1 cellular context compared by ENCODE assay signal in the genomic region with DNA sequence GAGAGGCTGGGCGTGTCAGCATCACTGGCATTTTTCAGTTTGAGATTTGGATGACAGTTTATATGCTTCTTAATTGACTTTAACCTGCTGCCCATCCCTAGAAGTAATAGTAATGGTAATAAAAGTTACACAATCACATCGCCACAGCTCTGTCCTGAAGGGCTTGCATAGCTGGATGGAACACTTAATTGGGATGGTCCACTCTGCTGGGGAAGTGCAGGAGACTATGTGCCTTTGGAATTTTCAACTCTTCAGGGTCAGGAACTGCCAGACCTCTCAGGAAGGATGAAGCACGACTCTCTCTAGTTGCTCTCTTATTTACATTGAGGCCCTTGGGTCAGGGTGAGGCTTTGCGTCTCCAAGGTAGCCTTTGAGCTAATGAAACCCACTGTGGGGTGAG.
TF ChIP-seq lines count a peak whose summit lies in the region.

No MANE protein-coding gene starts in this region.

TF ChIP-seq in SK-N-SH, 30 proteins besides CTCF, POLR2A, EP300 and RAD21 (continued from another document):
- TF ChIP-seq, protein P1, sequence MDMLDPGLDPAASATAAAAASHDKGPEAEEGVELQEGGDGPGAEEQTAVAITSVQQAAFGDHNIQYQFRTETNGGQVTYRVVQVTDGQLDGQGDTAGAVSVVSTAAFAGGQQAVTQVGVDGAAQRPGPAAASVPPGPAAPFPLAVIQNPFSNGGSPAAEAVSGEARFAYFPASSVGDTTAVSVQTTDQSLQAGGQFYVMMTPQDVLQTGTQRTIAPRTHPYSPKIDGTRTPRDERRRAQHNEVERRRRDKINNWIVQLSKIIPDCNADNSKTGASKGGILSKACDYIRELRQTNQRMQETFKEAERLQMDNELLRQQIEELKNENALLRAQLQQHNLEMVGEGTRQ (IDR thresholded peaks at IDR 0.05; ENCODE audit: borderline replicate concordance, low read depth, low read length): no peak
- TF ChIP-seq RFX5 (IDR thresholded peaks at IDR 0.05; ENCODE audit: low read length): no peak
- TF ChIP-seq RXRA (IDR thresholded peaks at IDR 0.05; ENCODE audit: borderline replicate concordance, low read depth): no peak
- no peak for TF ChIP-seq TEAD4 (IDR thresholded peaks at IDR 0.05; ENCODE audit: borderline replicate concordance, insufficient read depth)
- TF ChIP-seq NFIC (IDR thresholded peaks at IDR 0.05; ENCODE audit: borderline replicate concordance): no peak
- TF ChIP-seq FOXJ3 (CRISPR knock-in tag; IDR thresholded peaks at IDR 0.05): no peak
